Comparison of ENCODE assay signal across 11 cellular contexts in the genomic region with DNA sequence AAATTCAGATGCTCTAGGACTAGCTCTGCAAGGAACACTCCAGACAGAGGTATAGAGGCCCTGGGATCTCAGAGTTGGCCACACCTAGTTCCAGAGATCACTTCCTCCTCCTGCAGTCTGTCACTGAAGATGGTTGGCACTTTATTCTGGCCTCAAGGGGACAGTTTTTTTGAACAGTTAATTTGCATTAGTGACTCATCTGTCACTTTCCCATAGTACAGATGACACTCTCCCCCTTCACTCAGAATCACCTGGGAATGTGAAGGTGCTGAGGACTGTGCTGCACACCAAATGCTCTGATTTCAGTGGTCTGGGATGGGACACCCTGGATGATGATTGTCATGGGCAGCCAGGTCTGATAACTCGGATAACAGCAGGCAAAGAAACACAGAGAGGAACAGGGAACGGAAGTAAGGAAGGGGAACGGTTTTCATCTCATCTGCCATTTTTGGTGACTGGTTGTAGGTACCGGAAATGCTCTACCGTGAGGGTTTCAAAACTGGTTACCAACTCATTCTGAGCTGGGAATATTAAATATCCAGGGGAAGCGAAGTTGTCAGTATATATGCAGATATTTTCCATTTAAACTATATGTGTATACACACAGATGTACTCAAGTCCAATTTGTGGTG.
DNase-seq lines count a peak whose midpoint lies in the region; ATAC-seq lines count a peak whose summit lies in the region.
"Had no signal": no experiment of that assay in that cellular context is flagged by ENCODE, and none has a peak within 500 bp of the region (broad histone marks: within the 10 kb centered on the region; RNA-seq: fewer than 3 reads in every experiment).

No MANE protein-coding gene starts in this region.

- ATAC-seq in activated naive CD4-positive, alpha-beta T cell treated with anti-CD3 and anti-CD28 coated beads, Interleukin-2, amount 50 U/mL, for 72 hours, result peak; percentile 27 to 72
- ATAC-seq in HG02884 (IDR thresholded peaks at IDR 0.05; ENCODE audit: unreplicated experiment) (peak; percentile 93), right cardiac atrium (no peak)
- ATAC-seq: heart right ventricle had no signal

- H3K9me3 ChIP-seq in right cardiac atrium (ENCODE audit: control insufficient read depth, low read length), result no peaks in the 10 kb centered on the region
- H3K9me3 ChIP-seq: heart right ventricle, upper lobe of left lung had no signal

- WGBS in right cardiac atrium, result 93% methylated on average over 6 of the region's 6 CpGs

- no peak overlapping the region for H3K27ac Mint-ChIP-seq in activated naive CD4-positive, alpha-beta T cell treated with anti-CD3 and anti-CD28 coated beads, Interleukin-2, amount 50 U/mL, for 72 hours

- no peaks in the 10 kb centered on the region for H3K27me3 ChIP-seq in right cardiac atrium (ENCODE audit: control insufficient read depth, insufficient read depth)
- H3K27me3 ChIP-seq: heart right ventricle, upper lobe of left lung had no signal

- H3K27ac ChIP-seq in right cardiac atrium (ENCODE audit: low read length), result no peak overlapping the region
- H3K27ac ChIP-seq: heart right ventricle, upper lobe of left lung had no signal

- intact Hi-C loops in right cardiac atrium (cut with DNase I), result no loop called here

- no peaks in the 10 kb centered on the region for H3K9me3 Mint-ChIP-seq in activated naive CD4-positive, alpha-beta T cell treated with anti-CD3 and anti-CD28 coated beads, Interleukin-2, amount 50 U/mL, for 72 hours

- in situ Hi-C loops in G401 (cut with HindIII; ENCODE audit: low sequenced_read_pairs), result no loop called here

- H3K4me3 ChIP-seq in right cardiac atrium (ENCODE audit: low read length), result no peak overlapping the region
- H3K4me3 ChIP-seq: heart right ventricle, upper lobe of left lung had no signal

- no peaks in the 10 kb centered on the region for H3K4me1 ChIP-seq in right cardiac atrium (ENCODE audit: control insufficient read depth, insufficient read depth, low read length)
- H3K4me1 ChIP-seq: upper lobe of left lung had no signal

- DNase-seq in activated naive CD4-positive, alpha-beta T cell treated with anti-CD3 and anti-CD28 coated beads, Interleukin-2, amount 50 U/mL, for 72 hours (ENCODE audit: low spot score in 2 of 2), result no peak
- DNase-seq in activated naive CD4-positive, alpha-beta T cell treated with Interleukin-2 at 50 U/mL for 16 hours, result no peak
- peak; percentile 32 for DNase-seq in NAMALWA (ENCODE audit: low spot score)
- DNase-seq in right cardiac atrium, result no peak
- no peak for DNase-seq in stimulated activated naive CD4-positive, alpha-beta T cell treated with Interleukin-2 at 50 U/mL for 16 hours (lab: John Stamatoyannopoulos, UW)
- DNase-seq in GF-D8 (lab: John Stamatoyannopoulos, UW), result no peak
- no peak for DNase-seq in G401 (ENCODE audit: low spot score)
- DNase-seq: AML-193, heart right ventricle, upper lobe of left lung had no signal

- no peaks in the 10 kb centered on the region for H3K36me3 Mint-ChIP-seq in activated naive CD4-positive, alpha-beta T cell treated with anti-CD3 and anti-CD28 coated beads, Interleukin-2, amount 50 U/mL, for 72 hours

Comparison
In these comparisons a context has a peak if more than half of its experiments do, and no peak if none do; other contexts are left out.
1. ATAC-seq: peak in activated naive CD4-positive, alpha-beta T cell treated with anti-CD3 and anti-CD28 coated beads, Interleukin-2, amount 50 U/mL, for 72 hours (2 of 2) and HG02884 (single experiment); none in right cardiac atrium (0 of 2).